10 cellular contexts compared by ENCODE assay signal in the genomic region with DNA sequence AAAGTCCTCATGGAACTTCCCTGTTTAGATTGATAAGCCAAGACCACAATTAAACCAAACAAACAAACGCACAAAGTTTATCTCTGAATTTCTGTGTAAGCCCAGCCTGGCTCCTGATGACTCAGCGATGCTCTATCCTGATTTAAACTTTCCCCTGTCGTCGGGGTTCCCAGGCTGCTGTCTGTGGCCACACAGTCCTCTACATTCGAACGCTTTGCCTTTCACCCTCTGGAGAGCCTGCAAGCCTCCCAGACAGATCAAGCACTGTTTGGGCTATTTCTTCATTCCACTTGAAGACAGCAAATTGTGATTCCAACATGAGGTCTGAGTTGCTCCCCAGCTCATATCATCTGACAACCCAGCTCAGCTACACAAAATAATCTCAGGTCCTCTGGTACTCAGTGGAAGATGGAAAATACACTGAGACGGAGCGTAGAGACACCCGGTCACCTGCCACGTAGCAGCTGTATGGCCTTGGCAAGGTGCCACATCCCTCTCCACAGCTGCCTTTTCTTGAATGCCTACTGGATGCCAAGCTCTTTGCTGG. TPM values are rescaled to one million over a fixed set of nuclear protein-coding genes. Genes with fewer than 3 reads are reported as not detected.
DNase-seq lines count a peak whose midpoint lies in the region; ATAC-seq and TF ChIP-seq lines count a peak whose summit lies in the region.
"Had no signal": no experiment of that assay in that cellular context is flagged by ENCODE, and none has a peak within 500 bp of the region (broad histone marks: within the 10 kb centered on the region; RNA-seq: fewer than 3 reads in every experiment).

No MANE protein-coding gene starts in this region.

- ATAC-seq in sciatic nerve, result peak; percentile 52
- ATAC-seq in omental fat pad (ENCODE audit: low FRiP score), result no peak
- ATAC-seq: upper lobe of right lung had no signal

- DNase-seq in DMS79 treated with DMSO at 0.1 percent for 48 hours (lab: John Stamatoyannopoulos, UW) (peak; percentile 79), NCI-H510A (lab: John Stamatoyannopoulos, UW) (peak; percentile 28), dorsolateral prefrontal cortex (no peak), sciatic nerve (ENCODE audit: low spot score) (no peak), GM10266 (ENCODE audit: extremely low spot score) (no peak), omental fat pad (ENCODE audit: low spot score) (no peak), LoVo (ENCODE audit: low spot score) (no peak)
- DNase-seq: activated naive CD4-positive, alpha-beta T cell treated with anti-CD3 and anti-CD28 coated beads, Interleukin-2, amount 10 ng/mL, durations not matched to agents 7 days and 5 days; upper lobe of right lung had no signal

- H3K27ac ChIP-seq in dorsolateral prefrontal cortex, result peak overlapping the region in 55 of 59 donors; percentile 1 to 95 (median 85)
- H3K27ac ChIP-seq: RWPE1, upper lobe of right lung had no signal

- intact Hi-C loops in dorsolateral prefrontal cortex (cut with DNase I) (loop anchor here (2.0 to 5.0 kb wide), 2 partner anchors 112 to 672 kb away; a partner anchor contains a TSS), sciatic nerve (cut with DNase I) (loop anchor here (10.0 kb wide), 1 partner anchor 140 kb away; no protein-coding TSS in a partner anchor)

- peak overlapping the region in 1 of 59 donors; percentile 9 for H3K4me3 ChIP-seq in dorsolateral prefrontal cortex
- H3K4me3 ChIP-seq: upper lobe of right lung had no signal

- TF ChIP-seq CTCF in dorsolateral prefrontal cortex (IDR thresholded peaks at IDR 0.05 in 54 of 56, conservative IDR thresholded peaks at IDR 0.05 in 2 of 56; ENCODE audit: low read depth in 1 of 56, partially characterized antibody in 56 of 56), result peak in 1 of 56 donors; percentile 10
- TF ChIP-seq CTCF in GM10266 (IDR thresholded peaks at IDR 0.05; ENCODE audit: control insufficient read depth, insufficient read depth, low read depth, missing control alignments), result no peak
- TF ChIP-seq CTCF in omental fat pad (IDR thresholded peaks at IDR 0.05), result no peak

- H3K27me3 ChIP-seq in dorsolateral prefrontal cortex, result no peaks in the 10 kb centered on the region
- H3K27me3 ChIP-seq: upper lobe of right lung had no signal

RNA-seq across cellular contexts. Expression of a gene that starts 51.2 kb away (rescaled TPM):
- total RNA-seq in dorsolateral prefrontal cortex (100 to 1,000 TPM in 99 of 120 experiments, 10 to 100 TPM in 21; 53.2 to 194 (median 131) TPM), sciatic nerve (16.7 TPM), omental fat pad (10 to 100 TPM; 11.0 to 25.7 (median 15.1) TPM)

Comparison
In these comparisons a context has a peak if more than half of its experiments do, and no peak if none do; other contexts are left out.
1. DNase-seq: peak in DMS79 treated with DMSO at 0.1 percent for 48 hours (single experiment) and NCI-H510A (single experiment); none in dorsolateral prefrontal cortex (0 of 10), sciatic nerve (single experiment), GM10266 (single experiment), omental fat pad (single experiment) and LoVo (single experiment).